Comparison of ENCODE assay signal across 7 cellular contexts in the genomic region with DNA sequence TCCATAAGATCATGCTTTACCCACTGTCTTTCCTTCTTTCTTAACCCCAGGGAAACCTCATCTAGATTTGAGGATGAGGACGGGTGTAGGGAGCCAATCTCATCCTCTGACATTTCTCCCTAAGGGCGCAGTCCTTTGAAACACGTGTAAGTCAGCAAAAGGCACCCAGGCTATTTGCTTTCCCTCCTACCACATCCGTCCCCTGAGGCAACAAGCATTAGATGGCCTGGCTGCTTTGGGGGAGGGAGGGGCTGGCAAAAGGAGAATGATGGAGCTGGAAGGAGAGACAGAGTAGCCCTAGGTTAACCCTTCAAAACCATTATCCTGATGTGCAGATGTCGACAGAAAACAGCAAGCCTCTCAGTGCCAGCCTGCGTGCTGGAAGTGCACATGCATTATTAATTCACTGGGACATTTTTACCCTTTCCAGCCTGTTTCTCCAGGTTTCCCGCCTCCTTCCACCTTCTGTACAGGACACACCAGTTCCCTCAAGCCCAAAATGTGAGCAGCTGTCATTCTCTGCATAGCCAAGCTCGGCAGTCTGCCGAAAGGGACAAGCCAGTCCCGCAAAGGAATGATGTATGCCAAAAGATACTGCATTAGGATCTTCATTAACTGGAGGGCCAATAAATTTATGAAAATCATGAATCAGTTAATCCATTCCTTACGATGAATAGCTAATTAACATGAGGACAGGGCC.
DNase-seq lines count a peak whose midpoint lies in the region; ATAC-seq lines count a peak whose summit lies in the region.

No MANE protein-coding gene starts in this region.

- H3K27ac Mint-ChIP-seq in CD4-positive, alpha-beta memory T cell = peak overlapping the region in 6 of 7 donors; percentile 47 to 89 (median 86)
- peak overlapping the region; percentile 77 to 83 for H3K27ac Mint-ChIP-seq in T-cell

- no peak overlapping the region for H3K27ac ChIP-seq in CD4-positive, alpha-beta memory T cell (ENCODE audit: low read depth, low read length)

- POLR2A ChIA-PET in CD4-positive, alpha-beta memory T cell (lab: Charles Lee; ENCODE audit: partially characterized antibody) = interaction anchor here (1.3 to 2.1 kb wide), 2 partner anchors 9 to 29 kb away, joined by 7 to 16 read pairs; no protein-coding TSS in a partner anchor
- POLR2A ChIA-PET in T-cell (lab: Charles Lee) = interaction anchor here in 1 of 2 donors (0.6 kb wide), 1 partner anchor 162 kb away, joined by 3 read pairs; no protein-coding TSS in a partner anchor

- ATAC-seq in GM21786 (IDR thresholded peaks at IDR 0.05; ENCODE audit: unreplicated experiment) = peak; percentile 9
- peak in 2 of 4 experiments; percentile 24 to 45 for ATAC-seq in T-cell (replicated peaks in 1 of 4)
- no peak for ATAC-seq in HG02610 (IDR thresholded peaks at IDR 0.05; ENCODE audit: unreplicated experiment)
- ATAC-seq in GM18873 (IDR thresholded peaks at IDR 0.05; ENCODE audit: low FRiP score, unreplicated experiment) = no peak
- no peak for ATAC-seq in GM21381 (IDR thresholded peaks at IDR 0.05; ENCODE audit: unreplicated experiment)

- no peaks in the 10 kb centered on the region for H3K36me3 ChIP-seq in CD4-positive, alpha-beta memory T cell (ENCODE audit: insufficient read depth, low read length)

- no peaks in the 10 kb centered on the region for H3K27me3 Mint-ChIP-seq in CD4-positive, alpha-beta memory T cell
- H3K27me3 Mint-ChIP-seq in T-cell = no peaks in the 10 kb centered on the region

- H3K9me3 ChIP-seq in CD4-positive, alpha-beta memory T cell (ENCODE audit: control insufficient read depth in 1 of 2, low read length in 2 of 2) = no peaks in the 10 kb centered on the region

- no peak overlapping the region for H3K4me3 ChIP-seq in CD4-positive, alpha-beta memory T cell (ENCODE audit: low read length in 2 of 2)

- H3K9me3 Mint-ChIP-seq in CD4-positive, alpha-beta memory T cell = no peaks in the 10 kb centered on the region
- no peaks in the 10 kb centered on the region for H3K9me3 Mint-ChIP-seq in T-cell

- H3K4me1 ChIP-seq in CD4-positive, alpha-beta memory T cell (ENCODE audit: insufficient read depth, low read length) = peaks cover 50% of the 10 kb centered on the region

- CTCF ChIA-PET in CD4-positive, alpha-beta memory T cell (lab: Charles Lee; ENCODE audit: partially characterized antibody) = interaction anchor here (0.9 kb wide), 2 partner anchors 29 to 453 kb away, joined by 4 read pairs; no protein-coding TSS in a partner anchor
- CTCF ChIA-PET in T-cell (lab: Charles Lee) = no interaction called here

- H3K36me3 Mint-ChIP-seq in CD4-positive, alpha-beta memory T cell = no peaks in the 10 kb centered on the region
- H3K36me3 Mint-ChIP-seq in T-cell = no peaks in the 10 kb centered on the region

- peak in 1 of 5 donors; percentile 10 for DNase-seq in CD4-positive, alpha-beta memory T cell
- DNase-seq in T-cell (peak in 2 of 34 experiments; percentile 5 to 26), islet precursor cell (peak; percentile 97)

- no peaks in the 10 kb centered on the region for H3K27me3 ChIP-seq in CD4-positive, alpha-beta memory T cell (ENCODE audit: insufficient read depth, low read length)

- H3K4me1 Mint-ChIP-seq in CD4-positive, alpha-beta memory T cell = peaks cover 15 to 25% (median 17%) of the 10 kb centered on the region in 4 donors
- peaks cover 17 to 27% (median 23%) of the 10 kb centered on the region in 3 donors for H3K4me1 Mint-ChIP-seq in T-cell

- intact Hi-C loops in CD4-positive, alpha-beta memory T cell (cut with micrococcal nuclease) = loop anchor here (1.0 kb wide), 1 partner anchor 453 kb away; no protein-coding TSS in a partner anchor

- peak overlapping the region in 7 of 8 donors; percentile 67 to 78 (median 71) for H3K4me3 Mint-ChIP-seq in CD4-positive, alpha-beta memory T cell
- peak overlapping the region; percentile 49 to 64 (median 53) for H3K4me3 Mint-ChIP-seq in T-cell
